ENCODE assay signal across 16 cellular contexts in genomic region chr15:33985287-33985686, GRCh38. TPM values are rescaled to one million over a fixed set of nuclear protein-coding genes. Genes with fewer than 3 reads are reported as not detected.
DNase-seq lines count a peak whose midpoint lies in the region; ATAC-seq and TF ChIP-seq lines count a peak whose summit lies in the region.
"Had no signal": no experiment of that assay in that cellular context is flagged by ENCODE, and none has a peak within 500 bp of the region (broad histone marks: within the 10 kb centered on the region; RNA-seq: fewer than 3 reads in every experiment).

No MANE protein-coding gene starts in this region.

- peaks cover 5% of the 10 kb centered on the region for H3K79me2 ChIP-seq in neural progenitor cell (ENCODE audit: low read depth)

- CTCF ChIA-PET in BJ (lab: Yijun Ruan, JAX) (interaction anchor here (0.7 to 1.7 kb wide), 7 partner anchors 9 to 248 kb away, joined by 3 to 8 read pairs (median 3); no protein-coding TSS in a partner anchor), T-cell (lab: Charles Lee) (no interaction called here)

- no peak for TF ChIP-seq EP300 in esophagus muscularis mucosa (IDR thresholded peaks at IDR 0.05)

- POLR2A ChIA-PET in BJ (lab: Charles Lee) (no interaction called here), T-cell (lab: Charles Lee) (no interaction called here)

- no peak for TF ChIP-seq CTCF in BJ (IDR thresholded peaks at IDR 0.05; ENCODE audit: insufficient read depth, low read depth, low read length)
- TF ChIP-seq CTCF in neural progenitor cell (IDR thresholded peaks at IDR 0.05): no peak
- TF ChIP-seq CTCF in esophagus muscularis mucosa (IDR thresholded peaks at IDR 0.05): no peak
- TF ChIP-seq CTCF in adrenal gland (IDR thresholded peaks at IDR 0.05): no peak

- intact Hi-C loops in esophagus muscularis mucosa (cut with DNase I) (no loop called here), adrenal gland (cut with DNase I) (no loop called here)

- DNase-seq in BJ (ENCODE audit: low read depth) (peak; percentile 67), NCI-H226 (peak; percentile 65), epidermal melanocyte (ENCODE audit: insufficient read length, low spot score) (peak; percentile 21), neural progenitor cell (ENCODE audit: low spot score) (peak; percentile 47), esophagus muscularis mucosa (ENCODE audit: extremely low spot score) (no peak), adrenal gland (no peak), T-cell (no peak)
- DNase-seq: GOT3, heart left ventricle, NCI-H82, stomach had no signal

- H3K4me3 ChIP-seq in BJ (ENCODE audit: low read depth, low read length): no peak overlapping the region
- no peak overlapping the region for H3K4me3 ChIP-seq in neural progenitor cell
- H3K4me3 ChIP-seq in esophagus muscularis mucosa: no peak overlapping the region
- H3K4me3 ChIP-seq in adrenal gland: no peak overlapping the region
- H3K4me3 ChIP-seq: ascending aorta, heart left ventricle, stomach had no signal

- no peaks in the 10 kb centered on the region for H3K27me3 Mint-ChIP-seq in neural progenitor cell (ENCODE audit: insufficient read depth, low read depth)
- H3K27me3 Mint-ChIP-seq in T-cell: no peaks in the 10 kb centered on the region

- H3K36me3 Mint-ChIP-seq in neural progenitor cell (peaks cover 2% of the 10 kb centered on the region), T-cell (peaks cover 12% of the 10 kb centered on the region)

- H3K9me3 Mint-ChIP-seq in neural progenitor cell (no peaks in the 10 kb centered on the region), T-cell (no peaks in the 10 kb centered on the region)
- H3K9me3 Mint-ChIP-seq: T-helper 1 cell treated with Interleukin-12 subunit alpha and Interleukin-12 subunit beta and Interleukin-4 antibody, amounts not matched to agents 30 μg/mL and 1 μg/mL, for 36 hours had no signal

- H3F3A ChIP-seq in neural progenitor cell (ENCODE audit: low read depth): no peaks in the 10 kb centered on the region

- H2AFZ ChIP-seq in neural progenitor cell (replicated peaks): peak overlapping the region; percentile 45

- H3K27me3 ChIP-seq in BJ (ENCODE audit: control insufficient read depth, insufficient read depth, low read length): no peaks in the 10 kb centered on the region
- H3K27me3 ChIP-seq in neural progenitor cell: no peaks in the 10 kb centered on the region
- H3K27me3 ChIP-seq in esophagus muscularis mucosa: no peaks in the 10 kb centered on the region
- H3K27me3 ChIP-seq in adrenal gland: no peaks in the 10 kb centered on the region
- H3K27me3 ChIP-seq: ascending aorta, heart left ventricle, stomach had no signal

- no peak overlapping the region for H3K4me3 Mint-ChIP-seq in neural progenitor cell
- H3K4me3 Mint-ChIP-seq in T-cell: no peak overlapping the region
- H3K4me3 Mint-ChIP-seq: T-helper 1 cell treated with Interleukin-12 subunit alpha and Interleukin-12 subunit beta and Interleukin-4 antibody, amounts not matched to agents 30 μg/mL and 1 μg/mL, for 36 hours had no signal

- H3K9me3 ChIP-seq in neural progenitor cell (ENCODE audit: low read depth): no peaks in the 10 kb centered on the region
- no peaks in the 10 kb centered on the region for H3K9me3 ChIP-seq in esophagus muscularis mucosa
- H3K9me3 ChIP-seq in adrenal gland (replicated peaks in 1 of 3): no peaks in the 10 kb centered on the region
- H3K9me3 ChIP-seq: ascending aorta, Caco-2, heart left ventricle, stomach had no signal

- no peaks in the 10 kb centered on the region for H3K36me3 ChIP-seq in BJ (ENCODE audit: control insufficient read depth, insufficient read depth, low read length)
- H3K36me3 ChIP-seq in neural progenitor cell: no peaks in the 10 kb centered on the region
- H3K36me3 ChIP-seq in esophagus muscularis mucosa: no peaks in the 10 kb centered on the region
- H3K36me3 ChIP-seq in adrenal gland (replicated peaks in 1 of 2): no peaks in the 10 kb centered on the region
- H3K36me3 ChIP-seq: ascending aorta, heart left ventricle, stomach had no signal

- no peaks in the 10 kb centered on the region for H4K20me1 ChIP-seq in neural progenitor cell (ENCODE audit: low read depth)

- H3K4me1 Mint-ChIP-seq in neural progenitor cell (peaks cover 11% of the 10 kb centered on the region), T-cell (peaks cover 0 to 11% (median 0%) of the 10 kb centered on the region in 3 donors)

- no peak for TF ChIP-seq POLR2A in esophagus muscularis mucosa (IDR thresholded peaks at IDR 0.05; ENCODE audit: low read depth)
- TF ChIP-seq POLR2A in adrenal gland (IDR thresholded peaks at IDR 0.05): no peak

- H3K9ac ChIP-seq in neural progenitor cell: no peak overlapping the region

- 75% methylated on average over 1 of the region's 1 CpG for WGBS in esophagus muscularis mucosa
- 74 to 84% (median 80%) methylated on average over 1 of the region's 1 CpG; no CpG with 5 or more reads in 1 of the 4 donors for WGBS in adrenal gland, 4 donors

- H3K27ac Mint-ChIP-seq in neural progenitor cell (peak overlapping the region; percentile 54), T-cell (no peak overlapping the region)
- H3K27ac Mint-ChIP-seq: T-helper 1 cell treated with Interleukin-12 subunit alpha and Interleukin-12 subunit beta and Interleukin-4 antibody, amounts not matched to agents 30 μg/mL and 1 μg/mL, for 36 hours had no signal

- H3K4me1 ChIP-seq in neural progenitor cell (peaks cover 8% of the 10 kb centered on the region), esophagus muscularis mucosa (peaks cover 0 to 11% (median 9%) of the 10 kb centered on the region in 4 donors), adrenal gland (replicated peaks in 1 of 2) (no peaks in the 10 kb centered on the region)
- H3K4me1 ChIP-seq: ascending aorta had no signal

- peak overlapping the region; percentile 8 for H3K4me2 ChIP-seq in neural progenitor cell

- ATAC-seq in HG03159 (IDR thresholded peaks at IDR 0.05; ENCODE audit: unreplicated experiment): no peak
- ATAC-seq in T-cell (replicated peaks in 1 of 4): no peak

- peak overlapping the region; percentile 52 for H3K27ac ChIP-seq in neural progenitor cell
- no peak overlapping the region for H3K27ac ChIP-seq in esophagus muscularis mucosa (replicated peaks in 1 of 4)
- H3K27ac ChIP-seq in adrenal gland: no peak overlapping the region
- H3K27ac ChIP-seq: heart left ventricle, stomach had no signal

RNA-seq across cellular contexts. Expression of gene CHRM5, which starts 17.0 kb away (rescaled TPM):
- polyA plus RNA-seq in BJ (2011; rRNA removed) (0.04 and 0.09 TPM in 2 replicates), adrenal gland (under 1 TPM in 1 of 3 donors, not detected in 2; 0.15 TPM)
- not detected in 2 replicates for polyA minus RNA-seq in BJ (2011; rRNA and poly(A)+ RNA removed)
- total RNA-seq in neural progenitor cell (ENCODE audit: low replicate concordance) (not detected in 2 replicates), esophagus muscularis mucosa (not detected), adrenal gland (not detected), T-cell (not detected)
- total RNA-seq: activated CD8-positive, alpha-beta memory T cell treated with anti-CD3 and anti-CD28 coated beads for 36 hours; ascending aorta; Caco-2; heart left ventricle; stomach had no signal
- polyA plus RNA-seq: heart left ventricle, stomach had no signal

RNA-seq across cellular contexts. Expression of gene AVEN, which starts 53.7 kb away (rescaled TPM):
- 17.6 and 26.3 TPM in 2 replicates for polyA plus RNA-seq in BJ (2011; rRNA removed)
- 5.6 and 6.3 TPM in 2 replicates for polyA minus RNA-seq in BJ (2011; rRNA and poly(A)+ RNA removed)
- 16.8 and 21.9 TPM in 2 replicates for total RNA-seq in neural progenitor cell (ENCODE audit: low replicate concordance)
- total RNA-seq in esophagus muscularis mucosa: 10 to 100 TPM; 18.2 to 30.9 (median 27.6) TPM
- 10 to 100 TPM; 10.0 to 21.0 (median 13.7) TPM for total RNA-seq in adrenal gland
- 10 to 100 TPM in 1 of 3 donors, 1 to 10 TPM in 2; 6.9 to 22.7 (median 9.2) TPM for polyA plus RNA-seq in adrenal gland
- 10 to 100 TPM in 1 of 5 donors, 1 to 10 TPM in 4; 7.9 to 10.0 (median 9.7) TPM for total RNA-seq in T-cell

Comparison
In these comparisons a context has a peak if more than half of its experiments do, and no peak if none do; other contexts are left out.
1. DNase-seq: peak in BJ (single experiment), NCI-H226 (single experiment), epidermal melanocyte (single experiment) and neural progenitor cell (single experiment); none in esophagus muscularis mucosa (single experiment), adrenal gland (0 of 7) and T-cell (0 of 34).